Comparison of ENCODE assay signal across 29 cellular contexts in the genomic region with DNA sequence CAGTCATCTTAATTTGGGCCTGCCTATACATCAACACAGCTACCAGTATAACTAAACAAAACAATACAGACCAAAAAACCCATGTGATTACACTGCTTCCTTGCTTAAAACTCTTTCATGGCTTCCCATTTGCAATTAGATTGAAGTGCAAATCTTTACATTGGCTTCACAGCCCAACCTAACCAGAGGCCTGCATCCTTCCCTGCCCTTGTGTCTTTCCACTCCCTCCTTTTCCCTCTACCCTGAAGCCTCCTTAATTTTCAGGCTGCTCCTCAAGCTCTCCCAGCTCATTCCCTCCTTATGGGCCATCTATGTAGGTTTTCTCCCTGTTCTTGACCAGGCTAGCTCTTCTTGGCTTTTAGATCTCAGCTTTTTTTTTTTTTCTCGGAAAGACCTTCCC.
"Had no signal": no experiment of that assay in that cellular context is flagged by ENCODE, and none has a peak within 500 bp of the region (broad histone marks: within the 10 kb centered on the region; RNA-seq: fewer than 3 reads in every experiment).

No MANE protein-coding gene starts in this region.

- H3K79me2 ChIP-seq: hepatocyte, parathyroid adenoma had no signal

- H3K4me1 ChIP-seq: heart right ventricle, left lung, lower lobe of right lung, neural progenitor cell, parathyroid adenoma, right atrium auricular region, suprapubic skin, tibial artery, upper lobe of right lung had no signal

- H3K36me3 Mint-ChIP-seq: immature natural killer cell; neural progenitor cell; stimulated activated naive B cell treated with anti-CD40 and anti-IgM and Interleukin-4, amounts not matched to agents 10 μg/mL and 1 μg/mL and 100 μg/mL, for 72 hours had no signal

- H3K9me3 Mint-ChIP-seq: nephron progenitor cell; neural progenitor cell; stimulated activated naive CD8-positive, alpha-beta T cell treated with anti-CD3 and anti-CD28 coated beads, Interleukin-15, Interleukin-2, amounts not matched to agents 100 ng/mL and 50 ng/mL, for 24 hours had no signal

- H3K36me3 ChIP-seq: heart right ventricle, left lung, lower lobe of right lung, neural progenitor cell, neutrophil, right atrium auricular region, suprapubic skin, thoracic aorta, tibial artery, upper lobe of right lung had no signal

- H3K4me1 Mint-ChIP-seq: immature natural killer cell; naive thymus-derived CD8-positive, alpha-beta T cell; nephron progenitor cell; neural progenitor cell; stimulated activated naive B cell treated with anti-CD40 and anti-IgM and Interleukin-4, amounts not matched to agents 10 μg/mL and 1 μg/mL and 100 μg/mL, for 72 hours had no signal

- H3K27me3 ChIP-seq: heart right ventricle, hepatocyte, left lung, neural progenitor cell, neutrophil, right atrium auricular region, suprapubic skin, tibial artery, upper lobe of right lung had no signal

- H3K4me2 ChIP-seq: hepatocyte, neural progenitor cell had no signal

- DNase-seq: heart right ventricle; immature natural killer cell; kidney; left colon; left lung; lower lobe of right lung; mammary epithelial cell; mesenchymal stem cell; naive thymus-derived CD8-positive, alpha-beta T cell; nephron progenitor cell; occipital lobe; stimulated activated CD4-positive, alpha-beta T cell treated with anti-CD3 and anti-CD28 coated beads, Interleukin-12 subunit alpha, Interleukin-12 subunit beta, amount 100 ng/mL, for 4 hours; stimulated activated CD4-positive, alpha-beta T cell treated with anti-CD3 and anti-CD28 coated beads, Interleukin-15, amount 100 ng/mL, for 24 hours; stimulated activated CD4-positive, alpha-beta T cell treated with anti-CD3 and anti-CD28 coated beads, Interleukin-2, amount 100 ng/mL, for 24 hours; stimulated activated CD4-positive, alpha-beta T cell treated with anti-CD3 and anti-CD28 coated beads, Interleukin-4, amount 100 ng/mL, for 1 hour; stimulated activated naive B cell treated with anti-CD40 and anti-IgM and Interleukin-4, amounts not matched to agents 10 μg/mL and 1 μg/mL and 100 μg/mL, for 72 hours; tibial artery; trophoblast cell; upper lobe of right lung had no signal

- H3K9me3 ChIP-seq: left lung, lower lobe of right lung, neutrophil, right atrium auricular region, suprapubic skin, tibial artery, upper lobe of right lung had no signal

- H2AFZ ChIP-seq: hepatocyte, neural progenitor cell, parathyroid adenoma had no signal

- H3K9ac ChIP-seq: neural progenitor cell, parathyroid adenoma had no signal

- H3K27ac Mint-ChIP-seq: immature natural killer cell; naive thymus-derived CD8-positive, alpha-beta T cell; nephron progenitor cell; neural progenitor cell; stimulated activated naive B cell treated with anti-CD40 and anti-IgM and Interleukin-4, amounts not matched to agents 10 μg/mL and 1 μg/mL and 100 μg/mL, for 72 hours; stimulated activated naive CD8-positive, alpha-beta T cell treated with anti-CD3 and anti-CD28 coated beads, Interleukin-15, Interleukin-2, amounts not matched to agents 100 ng/mL and 50 ng/mL, for 24 hours had no signal

- H3K27me3 Mint-ChIP-seq: stimulated activated naive B cell treated with anti-CD40 and anti-IgM and Interleukin-4, amounts not matched to agents 10 μg/mL and 1 μg/mL and 100 μg/mL, for 72 hours; stimulated activated naive CD8-positive, alpha-beta T cell treated with anti-CD3 and anti-CD28 coated beads, Interleukin-15, Interleukin-2, amounts not matched to agents 100 ng/mL and 50 ng/mL, for 24 hours had no signal

- H3K4me3 ChIP-seq: heart right ventricle, hepatocyte, left lung, lower lobe of right lung, neural progenitor cell, right atrium auricular region, skin epidermis, suprapubic skin, thoracic aorta, tibial artery, upper lobe of right lung had no signal

- H3K27ac ChIP-seq: heart right ventricle, hepatocyte, left lung, lower lobe of right lung, neural progenitor cell, neutrophil, parathyroid adenoma, right atrium auricular region, skin epidermis, suprapubic skin, thoracic aorta, tibial artery, upper lobe of right lung had no signal

- H3K4me3 Mint-ChIP-seq: immature natural killer cell; naive thymus-derived CD8-positive, alpha-beta T cell; nephron progenitor cell; neural progenitor cell; stimulated activated naive B cell treated with anti-CD40 and anti-IgM and Interleukin-4, amounts not matched to agents 10 μg/mL and 1 μg/mL and 100 μg/mL, for 72 hours; stimulated activated naive CD8-positive, alpha-beta T cell treated with anti-CD3 and anti-CD28 coated beads, Interleukin-15, Interleukin-2, amounts not matched to agents 100 ng/mL and 50 ng/mL, for 24 hours had no signal

- ATAC-seq: heart right ventricle; left lung; lower lobe of right lung; naive thymus-derived CD8-positive, alpha-beta T cell; sciatic nerve; stimulated activated naive B cell treated with anti-CD40 and anti-IgM and Interleukin-4, amounts not matched to agents 10 μg/mL and 1 μg/mL and 100 μg/mL, for 72 hours; upper lobe of right lung had no signal
